In genomic region chr18:39647627-39648502, GRCh38 we compare ENCODE assay signal across 1 cellular context.
TF ChIP-seq lines count a peak whose summit lies in the region.

No MANE protein-coding gene starts in this region.

TF ChIP-seq in GM23338, 12 proteins besides CTCF, POLR2A, EP300 and RAD21 (continued from another document):
- TF ChIP-seq REST (IDR thresholded peaks at IDR 0.05; ENCODE audit: unreplicated experiment), result no peak
